ENCODE assay signal across 8 cellular contexts in genomic region chr16:11135167-11135973, GRCh38.
DNase-seq lines count a peak whose midpoint lies in the region; ATAC-seq and TF ChIP-seq lines count a peak whose summit lies in the region.

No MANE protein-coding gene starts in this region.

- H3K36me3 ChIP-seq in DND-41 (ENCODE audit: insufficient read depth, low read length), result peaks cover 28% of the 10 kb centered on the region
- H3K36me3 ChIP-seq in osteoblast (ENCODE audit: insufficient read depth, low read length), result no peaks in the 10 kb centered on the region
- H3K36me3 ChIP-seq in HAP-1 (replicated peaks), result no peaks in the 10 kb centered on the region

- no peak overlapping the region for H3K4me3 ChIP-seq in DND-41 (ENCODE audit: low read depth in 1 of 2, low read length in 2 of 2)
- H3K4me3 ChIP-seq in fibroblast of villous mesenchyme (ENCODE audit: low read depth, low read length), result no peak overlapping the region
- no peak overlapping the region for H3K4me3 ChIP-seq in osteoblast (ENCODE audit: insufficient read depth, low read length)
- H3K4me3 ChIP-seq in HAP-1, result no peak overlapping the region

- H3K27ac ChIP-seq in DND-41 (ENCODE audit: low read length) (peak overlapping the region; percentile 20), osteoblast (ENCODE audit: low read depth, low read length) (no peak overlapping the region)

- no peak overlapping the region for H3K9ac ChIP-seq in DND-41 (ENCODE audit: low read depth, low read length)

- ATAC-seq in DND-41 (ENCODE audit: insufficient read depth, low read depth), result no peak

- H2AFZ ChIP-seq in DND-41 (ENCODE audit: low read depth, low read length) (no peak overlapping the region), osteoblast (ENCODE audit: low read length) (no peak overlapping the region)

- TF ChIP-seq CTCF in DND-41 (IDR thresholded peaks at IDR 0.05; ENCODE audit: borderline replicate concordance, extremely low read depth, low read length, poor library complexity, severe bottlenecking), result no peak
- no peak for TF ChIP-seq CTCF in fibroblast of villous mesenchyme (IDR thresholded peaks at IDR 0.05; ENCODE audit: insufficient read depth, low read depth, low read length)
- TF ChIP-seq CTCF in osteoblast (IDR thresholded peaks at IDR 0.05; ENCODE audit: extremely low read depth, low read depth, low read length), result no peak

- H3K79me2 ChIP-seq in DND-41 (ENCODE audit: insufficient read depth, low read length) (peaks cover 5% of the 10 kb centered on the region; the same call in 1 of the 2 replicates), osteoblast (ENCODE audit: insufficient read depth, low read length) (no peaks in the 10 kb centered on the region)

- H3K9me3 ChIP-seq in DND-41 (ENCODE audit: insufficient read depth, low read length, severe bottlenecking), result no peaks in the 10 kb centered on the region
- H3K9me3 ChIP-seq in osteoblast (ENCODE audit: low read depth, low read length), result no peaks in the 10 kb centered on the region
- no peaks in the 10 kb centered on the region for H3K9me3 ChIP-seq in HAP-1

- in situ Hi-C loops in HAP-1 (cut with MboI; ENCODE audit: low sequenced_read_pairs), result no loop called here

- H3K4me1 ChIP-seq in DND-41 (ENCODE audit: insufficient read depth, low read length), result peaks cover 46% of the 10 kb centered on the region
- peaks cover 66% of the 10 kb centered on the region for H3K4me1 ChIP-seq in osteoblast (ENCODE audit: insufficient read depth, low read length)
- no peaks in the 10 kb centered on the region for H3K4me1 ChIP-seq in HAP-1

- H3K4me2 ChIP-seq in DND-41 (ENCODE audit: insufficient read depth, low read length) (no peak overlapping the region), osteoblast (ENCODE audit: insufficient read depth, low read length) (no peak overlapping the region)

- no peaks in the 10 kb centered on the region for H4K20me1 ChIP-seq in DND-41 (ENCODE audit: insufficient read depth, low read length)
- H4K20me1 ChIP-seq in osteoblast (ENCODE audit: insufficient read depth, low read length), result peaks cover 7% of the 10 kb centered on the region

- DNase-seq in DND-41 (no peak), NOMO-1 treated with dmso at 0.1 percent for 144 hours (lab: John Stamatoyannopoulos, UW; ENCODE audit: unreplicated experiment) (peak; percentile 9), fibroblast of villous mesenchyme (ENCODE audit: low read depth) (peak; percentile 68), osteoblast (ENCODE audit: insufficient read length, low spot score, missing footprints) (peak; percentile 37), HAP-1 (ENCODE audit: low spot score in 2 of 2) (no peak), retina (no peak), DMS53 (lab: John Stamatoyannopoulos, UW) (no peak), NCI-H82 (lab: John Stamatoyannopoulos, UW) (no peak)

- H3K27me3 ChIP-seq in DND-41 (ENCODE audit: insufficient read depth, low read length, poor library complexity), result no peaks in the 10 kb centered on the region
- H3K27me3 ChIP-seq in osteoblast (ENCODE audit: insufficient read depth, low read length), result no peaks in the 10 kb centered on the region
- no peaks in the 10 kb centered on the region for H3K27me3 ChIP-seq in HAP-1 (ENCODE audit: low read depth)

Comparison
In these comparisons a context has a peak if more than half of its experiments do, and no peak if none do; other contexts are left out.
1. DNase-seq: peak in NOMO-1 treated with dmso at 0.1 percent for 144 hours (single experiment), fibroblast of villous mesenchyme (single experiment) and osteoblast (single experiment); none in DND-41 (single experiment), HAP-1 (0 of 2), retina (single experiment), DMS53 (single experiment) and NCI-H82 (single experiment).